ENCODE assay signal across 1 cellular context in genomic region chr11:61974766-61975631, GRCh38.
TF ChIP-seq lines count a peak whose summit lies in the region.

No MANE protein-coding gene starts in this region.

TF ChIP-seq in IMR-90, 13 proteins besides CTCF, POLR2A, EP300 and RAD21:
- TF ChIP-seq MXI1 (IDR thresholded peaks at IDR 0.05; ENCODE audit: borderline replicate concordance, low read depth, low read length) (no peak), CEBPB (IDR thresholded peaks at IDR 0.05; ENCODE audit: low read depth, low read length) (no peak), BHLHE40 (IDR thresholded peaks at IDR 0.05; ENCODE audit: low read depth, low read length) (no peak), RFX5 (IDR thresholded peaks at IDR 0.05; ENCODE audit: low read depth, low read length) (no peak), SMC3 (IDR thresholded peaks at IDR 0.05; ENCODE audit: low read depth, low read length) (no peak), FOS (IDR thresholded peaks at IDR 0.05; ENCODE audit: low read depth, low read length) (no peak)
